1 cellular context compared by ENCODE assay signal in the genomic region with DNA sequence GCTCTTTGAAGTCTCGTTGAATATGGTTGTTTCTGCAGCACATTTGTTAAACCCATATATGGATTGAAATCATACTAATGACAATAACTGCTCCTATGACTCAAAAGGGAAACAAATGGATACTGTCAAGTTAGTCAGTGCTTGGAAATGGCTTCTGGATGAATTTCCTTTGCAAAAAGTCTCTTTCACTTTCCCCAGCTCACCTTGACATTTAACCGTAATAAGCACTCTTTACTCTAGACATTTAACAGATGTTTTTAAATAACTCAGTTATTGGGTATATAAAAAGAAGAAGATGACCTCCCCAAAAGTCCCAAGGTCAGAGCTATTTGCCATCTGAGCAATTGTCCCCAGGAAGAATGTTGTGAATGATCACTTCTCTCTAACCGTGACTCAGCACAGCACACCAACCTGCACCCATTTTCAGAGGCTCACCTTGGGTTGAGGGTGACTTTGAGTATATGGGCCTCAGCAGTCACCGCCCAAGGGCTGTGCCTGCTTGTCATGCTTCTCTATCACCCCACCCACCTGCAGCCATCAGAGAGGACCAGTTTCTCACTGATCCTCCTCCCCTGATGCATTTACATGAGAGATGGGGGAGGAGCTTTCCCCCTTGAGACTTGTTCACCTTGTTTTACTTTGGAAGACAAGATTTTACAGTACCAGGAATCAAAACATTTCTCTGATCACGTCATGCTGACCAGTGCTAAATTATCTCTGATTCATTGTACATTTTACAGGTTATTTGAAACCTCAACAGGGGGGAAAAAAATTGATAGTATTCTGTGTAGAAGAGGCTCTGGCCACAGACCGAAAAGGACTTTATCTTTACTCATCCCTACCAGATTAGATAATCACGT.
TF ChIP-seq lines count a peak whose summit lies in the region.

No MANE protein-coding gene starts in this region.

TF ChIP-seq in IMR-90, 13 proteins besides CTCF, POLR2A, EP300 and RAD21 (continued from another document):
- TF ChIP-seq, protein P1, sequence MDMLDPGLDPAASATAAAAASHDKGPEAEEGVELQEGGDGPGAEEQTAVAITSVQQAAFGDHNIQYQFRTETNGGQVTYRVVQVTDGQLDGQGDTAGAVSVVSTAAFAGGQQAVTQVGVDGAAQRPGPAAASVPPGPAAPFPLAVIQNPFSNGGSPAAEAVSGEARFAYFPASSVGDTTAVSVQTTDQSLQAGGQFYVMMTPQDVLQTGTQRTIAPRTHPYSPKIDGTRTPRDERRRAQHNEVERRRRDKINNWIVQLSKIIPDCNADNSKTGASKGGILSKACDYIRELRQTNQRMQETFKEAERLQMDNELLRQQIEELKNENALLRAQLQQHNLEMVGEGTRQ (IDR thresholded peaks at IDR 0.05; ENCODE audit: low read depth, low read length), result no peak
- TF ChIP-seq, protein P2, sequence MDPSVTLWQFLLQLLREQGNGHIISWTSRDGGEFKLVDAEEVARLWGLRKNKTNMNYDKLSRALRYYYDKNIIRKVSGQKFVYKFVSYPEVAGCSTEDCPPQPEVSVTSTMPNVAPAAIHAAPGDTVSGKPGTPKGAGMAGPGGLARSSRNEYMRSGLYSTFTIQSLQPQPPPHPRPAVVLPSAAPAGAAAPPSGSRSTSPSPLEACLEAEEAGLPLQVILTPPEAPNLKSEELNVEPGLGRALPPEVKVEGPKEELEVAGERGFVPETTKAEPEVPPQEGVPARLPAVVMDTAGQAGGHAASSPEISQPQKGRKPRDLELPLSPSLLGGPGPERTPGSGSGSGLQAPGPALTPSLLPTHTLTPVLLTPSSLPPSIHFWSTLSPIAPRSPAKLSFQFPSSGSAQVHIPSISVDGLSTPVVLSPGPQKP (IDR thresholded peaks at IDR 0.05; ENCODE audit: borderline replicate concordance, low read depth, low read length), result no peak
- no peak for TF ChIP-seq MAFK (IDR thresholded peaks at IDR 0.05; ENCODE audit: low read depth, low read length)
- TF ChIP-seq CEBPB (IDR thresholded peaks at IDR 0.05; ENCODE audit: low read depth, low read length), result no peak
- no peak for TF ChIP-seq NFE2L2 (IDR thresholded peaks at IDR 0.05; ENCODE audit: low read depth, low read length)
- TF ChIP-seq SMC3 (IDR thresholded peaks at IDR 0.05; ENCODE audit: low read depth, low read length), result no peak
- TF ChIP-seq MXI1 (IDR thresholded peaks at IDR 0.05; ENCODE audit: borderline replicate concordance, low read depth, low read length), result no peak
